In genomic region chr20:50269111-50270033, GRCh38 we compare ENCODE assay signal across 17 cellular contexts.
DNase-seq lines count a peak whose midpoint lies in the region; ATAC-seq, FAIRE-seq and TF ChIP-seq lines count a peak whose summit lies in the region.
"Had no signal": no experiment of that assay in that cellular context is flagged by ENCODE, and none has a peak within 500 bp of the region (broad histone marks: within the 10 kb centered on the region; RNA-seq: fewer than 3 reads in every experiment).

No MANE protein-coding gene starts in this region.

- peak; percentile 17 for ATAC-seq in HepG2
- ATAC-seq in right lobe of liver = no peak
- no peak for ATAC-seq in IMR-90 (ENCODE audit: low read depth)
- no peak for ATAC-seq in upper lobe of left lung (ENCODE audit: low FRiP score in 2 of 2)
- ATAC-seq: Panc1 had no signal

- no peak overlapping the region for H2BK5ac ChIP-seq in IMR-90 (ENCODE audit: low read depth, low read length, poor library complexity, severe bottlenecking)

- peak overlapping the region in 1 of 3 experiments; percentile 52; a peak in 2 of 6 replicates for H3K4me3 ChIP-seq in HepG2 (replicated peaks in 1 of 3; ENCODE audit: insufficient read depth in 1 of 3, low read depth in 2 of 3, low read length in 3 of 3)
- no peak overlapping the region for H3K4me3 ChIP-seq in right lobe of liver
- H3K4me3 ChIP-seq in IMR-90 (ENCODE audit: insufficient read depth, low read depth, low read length) = no peak overlapping the region
- no peak overlapping the region for H3K4me3 ChIP-seq in upper lobe of left lung
- no peak overlapping the region for H3K4me3 ChIP-seq in transverse colon

- H3K9me3 ChIP-seq in HepG2 (ENCODE audit: low read length) (no peaks in the 10 kb centered on the region), right lobe of liver (no peaks in the 10 kb centered on the region), IMR-90 (ENCODE audit: control insufficient read depth, insufficient read depth, low read length) (no peaks in the 10 kb centered on the region), upper lobe of left lung (no peaks in the 10 kb centered on the region), transverse colon (no peaks in the 10 kb centered on the region)

- no peak overlapping the region for H3K27ac ChIP-seq in HepG2 (ENCODE audit: extremely low read length, insufficient read depth, low read length)
- H3K27ac ChIP-seq in right lobe of liver = no peak overlapping the region
- H3K27ac ChIP-seq in IMR-90 (ENCODE audit: insufficient read depth, low read length) = no peak overlapping the region
- peak overlapping the region in 3 of 4 donors; percentile 21 to 89 (median 76) for H3K27ac ChIP-seq in upper lobe of left lung
- no peak overlapping the region for H3K27ac ChIP-seq in transverse colon

- no peak for TF ChIP-seq EP300 in HepG2 (IDR thresholded peaks at IDR 0.05; ENCODE audit: low read depth in 2 of 2, low read length in 2 of 2)
- TF ChIP-seq EP300 in HepG2 (CRISPR knock-in tag; IDR thresholded peaks at IDR 0.05; ENCODE audit: borderline replicate concordance) = no peak
- TF ChIP-seq EP300 in upper lobe of left lung (IDR thresholded peaks at IDR 0.05) = no peak
- no peak for TF ChIP-seq EP300 in transverse colon (IDR thresholded peaks at IDR 0.05; ENCODE audit: low read depth)

- H3K27me3 Mint-ChIP-seq in nephron progenitor cell (ENCODE audit: low read depth, poor library complexity) = peaks cover 16% of the 10 kb centered on the region

- no peak overlapping the region for H3K56ac ChIP-seq in IMR-90 (ENCODE audit: extremely low read depth, insufficient read depth, low read length)

- TF ChIP-seq RAD21 in HepG2 (CRISPR knock-in tag; IDR thresholded peaks at IDR 0.05) = no peak
- no peak for TF ChIP-seq RAD21 in IMR-90 (IDR thresholded peaks at IDR 0.05; ENCODE audit: low read length)

- H3K4me2 ChIP-seq in HepG2 (ENCODE audit: low read depth, low read length) (peak overlapping the region; percentile 59), IMR-90 (ENCODE audit: low read depth, low read length) (no peak overlapping the region)

- H3K36me3 ChIP-seq in HepG2 (replicated peaks in 1 of 2; ENCODE audit: control insufficient read depth in 1 of 2, insufficient read depth in 2 of 2, low read length in 2 of 2) (no peaks in the 10 kb centered on the region), right lobe of liver (no peaks in the 10 kb centered on the region), IMR-90 (ENCODE audit: control insufficient read depth, insufficient read depth, low read length) (no peaks in the 10 kb centered on the region), upper lobe of left lung (no peaks in the 10 kb centered on the region), transverse colon (no peaks in the 10 kb centered on the region)

- H3K14ac ChIP-seq in IMR-90 (replicated peaks; ENCODE audit: low read depth, low read length) = no peak overlapping the region

- H3K18ac ChIP-seq in IMR-90 (ENCODE audit: low read depth, low read length) = no peak overlapping the region

- H3K9me3 Mint-ChIP-seq in nephron progenitor cell = no peaks in the 10 kb centered on the region
- H3K9me3 Mint-ChIP-seq: CD4-positive, alpha-beta T cell had no signal

- no peak overlapping the region for H3K4me3 Mint-ChIP-seq in nephron progenitor cell
- H3K4me3 Mint-ChIP-seq: CD4-positive, alpha-beta T cell had no signal

- dilution Hi-C loops in IMR-90 (cut with HindIII; ENCODE audit: low sequenced_read_pairs, unreplicated experiment) = no loop called here

- H4K20me1 ChIP-seq in HepG2 (ENCODE audit: insufficient read depth, low read length) = no peaks in the 10 kb centered on the region
- H4K20me1 ChIP-seq in IMR-90 (ENCODE audit: insufficient read depth, low read length) = no peaks in the 10 kb centered on the region; the same call in 1 of the 2 replicates

- peak; percentile 15 for FAIRE-seq in HepG2 (lab: Jason Lieb, UNC)
- FAIRE-seq: D721Med had no signal

- H2BK15ac ChIP-seq in IMR-90 (ENCODE audit: low read depth, low read length) = peak overlapping the region; percentile 36; the same call in 1 of the 3 replicates

- TF ChIP-seq CTCF in HepG2 (CRISPR knock-in tag; IDR thresholded peaks at IDR 0.05) (no peak), right lobe of liver (IDR thresholded peaks at IDR 0.05) (no peak), IMR-90 (conservative IDR thresholded peaks at IDR 0.05; ENCODE audit: low read depth, low read length) (no peak), nephron progenitor cell (IDR thresholded peaks at IDR 0.05) (no peak), upper lobe of left lung (IDR thresholded peaks at IDR 0.05) (no peak), transverse colon (IDR thresholded peaks at IDR 0.05) (no peak)

- H3K4ac ChIP-seq in IMR-90 (ENCODE audit: low read depth, low read length) = peak overlapping the region; percentile 29; the same call in 1 of the 2 replicates

- peaks cover 100% of the 10 kb centered on the region for H3K4me1 ChIP-seq in HepG2 (ENCODE audit: insufficient read depth, low read length)
- H3K4me1 ChIP-seq in right lobe of liver = peaks cover 0 to 23% (median 8%) of the 10 kb centered on the region in 4 donors
- peaks cover 6% of the 10 kb centered on the region; the same call in 1 of the 2 replicates for H3K4me1 ChIP-seq in IMR-90 (ENCODE audit: control insufficient read depth, insufficient read depth, low read length)
- peaks cover 42 to 62% (median 49%) of the 10 kb centered on the region in 4 donors for H3K4me1 ChIP-seq in upper lobe of left lung
- H3K4me1 ChIP-seq in transverse colon = peaks cover 6 to 31% (median 21%) of the 10 kb centered on the region in 4 donors

- POLR2A ChIA-PET in HepG2 (lab: Yijun Ruan, JAX) (interaction anchor here (0.6 to 1.7 kb wide), 8 partner anchors 12 to 80 kb away, joined by 3 to 7 read pairs (median 4); no protein-coding TSS in a partner anchor), IMR-90 (lab: Charles Lee; ENCODE audit: unreplicated experiment) (no interaction called here)

- intact Hi-C loops in HepG2 (cut with micrococcal nuclease; ENCODE audit: unreplicated experiment) (loop anchor here (5.0 kb wide), 1 partner anchor 38 kb away; no protein-coding TSS in a partner anchor), right lobe of liver (cut with DNase I) (no loop called here), IMR-90 (cut with micrococcal nuclease) (no loop called here), transverse colon (cut with DNase I; ENCODE audit: low total_unique reads) (no loop called here)

- peaks cover 27% of the 10 kb centered on the region for H3K4me1 Mint-ChIP-seq in nephron progenitor cell

- no peaks in the 10 kb centered on the region for H3K79me2 ChIP-seq in HepG2 (ENCODE audit: insufficient read depth, low read length)

- H2AFZ ChIP-seq in HepG2 (ENCODE audit: low read length) (no peak overlapping the region), IMR-90 (replicated peaks; ENCODE audit: low read length, poor library complexity) (no peak overlapping the region)

- CTCF ChIA-PET in HepG2 (lab: Yijun Ruan, JAX; ENCODE audit: low intra/inter-chr PET ratio, low total read pairs) (no interaction called here), IMR-90 (lab: Yijun Ruan, JAX) (no interaction called here)

- BruUV-seq in HepG2 (replicated peaks; lab: Mats Ljungman, UMichigan) (no TSS peak), IMR-90 (replicated peaks; lab: Mats Ljungman, UMichigan) (no TSS peak)

- no peak overlapping the region for H2AK9ac ChIP-seq in IMR-90 (replicated peaks; ENCODE audit: low read depth, low read length, poor library complexity)

- no peak overlapping the region for H2AK5ac ChIP-seq in IMR-90 (ENCODE audit: low read depth, low read length)

- no peak for DNase-seq in HepG2 (ENCODE audit: low spot score)
- no peak for DNase-seq in right lobe of liver
- no peak for DNase-seq in IMR-90
- DNase-seq in nephron progenitor cell = no peak
- no peak for DNase-seq in upper lobe of left lung
- no peak for DNase-seq in activated naive CD4-positive, alpha-beta T cell (lab: John Stamatoyannopoulos, UW)
- no peak for DNase-seq in transverse colon
- DNase-seq in amniotic stem cell (lab: John Stamatoyannopoulos, UW) = no peak
- DNase-seq: AML-193; CD4-positive, alpha-beta T cell; EL; NCI-H1417 treated with DMSO at 0.1 percent for 48 hours; NCI-H2029; NCI-H510A; NCI-H82 had no signal

- H3K27me3 ChIP-seq in HepG2 (ENCODE audit: control insufficient read depth in 1 of 2, insufficient read depth in 2 of 2, low read length in 2 of 2) (peaks cover 2 to 17% of the 10 kb centered on the region in 2 experiments; a peak in 4 of 5 replicates), right lobe of liver (no peaks in the 10 kb centered on the region), IMR-90 (ENCODE audit: control insufficient read depth, insufficient read depth, low read length) (no peaks in the 10 kb centered on the region), upper lobe of left lung (no peaks in the 10 kb centered on the region), transverse colon (no peaks in the 10 kb centered on the region)

- H3K27ac Mint-ChIP-seq in nephron progenitor cell = peak overlapping the region; percentile 68
- H3K27ac Mint-ChIP-seq: CD4-positive, alpha-beta T cell had no signal

- no peak overlapping the region for H4K5ac ChIP-seq in IMR-90 (ENCODE audit: low read depth, low read length)

- H2BK20ac ChIP-seq in IMR-90 (ENCODE audit: low read depth, low read length) = 0 out of 2 replicates have a peak overlapping the region, but pooled peaks have one; percentile 30

- no peaks in the 10 kb centered on the region for H3K79me1 ChIP-seq in IMR-90 (ENCODE audit: low read depth in 1 of 2, low read length in 2 of 2)

- in situ Hi-C loops in HepG2 (cut with HindIII; ENCODE audit: extremely low pct_ligation_motif_present, low pct_unique_long_range_greater_than_20kb) = loop anchor here (5.0 kb wide), 1 partner anchor 77 kb away; the partner anchor contains the start of gene CEBPB
- in situ Hi-C loops in IMR-90 (cut with MboI; ENCODE audit: low sequenced_read_pairs) = no loop called here
- in situ Hi-C loops in transverse colon (cut with MboI; ENCODE audit: low pct_ligation_motif_present in 1 of 4, low pct_unique_long_range_greater_than_20kb in 1 of 4, low sequenced_read_pairs in 3 of 4) = no loop called here

- H3K23ac ChIP-seq in IMR-90 (ENCODE audit: low read depth, low read length) = no peak overlapping the region

- H4K8ac ChIP-seq in IMR-90 (ENCODE audit: low read depth in 2 of 2, low read length in 2 of 2) = no peak overlapping the region

- H4K91ac ChIP-seq in IMR-90 (ENCODE audit: insufficient read depth, low read depth, low read length) = no peak overlapping the region

- 33% methylated on average over 20 of the region's 20 CpGs for WGBS in HepG2 (ENCODE audit: low lambda C conversion rate)
- WGBS in right lobe of liver (ENCODE audit: insufficient coverage, low coverage, low lambda C conversion rate, missing lambda C conversion rate) = 37% methylated on average over 2 of the region's 20 CpGs
- WGBS in IMR-90 (ENCODE audit: extremely low coverage in 2 of 2, insufficient read length in 1 of 2), 2 experiments = 90% methylated on average over 2 of the region's 20 CpGs; no CpG with 5 or more reads in 1 of the 2 experiments
- 86 to 90% methylated on average over 18 of the region's 20 CpGs for WGBS in upper lobe of left lung, 2 donors
- WGBS in transverse colon (ENCODE audit: low coverage in 1 of 2), 2 donors = 70 to 73% methylated on average over 4 to 19 of the region's 20 CpGs

- H3K9me1 ChIP-seq in IMR-90 (ENCODE audit: insufficient read depth, low read length) = peaks cover 4% of the 10 kb centered on the region

- H3K36me3 Mint-ChIP-seq in nephron progenitor cell (ENCODE audit: low read depth) = no peaks in the 10 kb centered on the region

- no peak for TF ChIP-seq POLR2A in HepG2 (IDR thresholded peaks at IDR 0.05; ENCODE audit: insufficient read depth in 1 of 2, low read depth in 2 of 2, low read length in 2 of 2)
- TF ChIP-seq POLR2A in right lobe of liver (IDR thresholded peaks at IDR 0.05) = no peak
- TF ChIP-seq POLR2A in IMR-90 (IDR thresholded peaks at IDR 0.05; ENCODE audit: low read depth, low read length) = no peak
- TF ChIP-seq POLR2A in upper lobe of left lung (IDR thresholded peaks at IDR 0.05) = peak in 1 of 4 donors; percentile 12
- no peak for TF ChIP-seq POLR2A in transverse colon (IDR thresholded peaks at IDR 0.05)

- H3K9ac ChIP-seq in HepG2 (ENCODE audit: insufficient read depth, low read depth, low read length) = peak overlapping the region; percentile 3; the same call in 1 of the 2 replicates
- no peak overlapping the region for H3K9ac ChIP-seq in IMR-90 (ENCODE audit: low read depth, low read length)

- H2BK120ac ChIP-seq in IMR-90 (ENCODE audit: low read depth, low read length) = no peak overlapping the region

Comparison
In these comparisons a context has a peak if more than half of its experiments do, and no peak if none do; other contexts are left out.
1. H3K27ac ChIP-seq: peak in upper lobe of left lung (3 of 4); none in HepG2 (single experiment), right lobe of liver (0 of 3), IMR-90 (single experiment) and transverse colon (0 of 4).